In the genomic region with DNA sequence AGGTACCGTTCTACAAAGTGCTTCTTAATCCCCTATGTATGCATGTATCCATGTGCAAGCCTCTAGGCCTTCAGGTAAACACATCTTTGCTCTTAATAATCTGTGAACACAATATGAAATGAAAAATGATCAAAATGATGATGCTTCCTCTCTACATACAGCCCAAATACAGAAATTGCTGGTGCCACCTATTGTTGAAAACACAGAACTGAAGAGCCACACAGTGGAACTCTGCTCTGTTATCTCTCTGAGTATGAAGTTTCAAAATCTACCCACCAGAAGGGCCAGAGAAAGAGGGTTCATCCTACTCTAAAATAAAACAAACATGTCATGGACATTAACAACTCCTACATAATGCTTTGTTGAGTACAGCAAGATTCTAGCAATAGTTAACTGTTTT, we compare ENCODE assay signal across 8 cellular contexts.
A peak's percentile ranks its signal among the peaks of the same experiment; 100 is the strongest.
DNase-seq lines count a peak whose midpoint lies in the region; ATAC-seq, FAIRE-seq and TF ChIP-seq lines count a peak whose summit lies in the region.

No MANE protein-coding gene starts in this region.

- DNase-seq in Caki2 (ENCODE audit: low read depth) (peak; percentile 34), GM12878 (ENCODE audit: low read depth, low spot score) (no peak), lung (ENCODE audit: low spot score) (no peak), NCI-H187 treated with DMSO at 0.1 percent for 48 hours (lab: John Stamatoyannopoulos, UW) (no peak)
- no peak for DNase-seq in activated CD4-positive, alpha-beta T cell treated with anti-CD3 and anti-CD28 coated beads for 1 hour
- DNase-seq in stimulated activated CD8-positive, alpha-beta memory T cell treated with anti-CD3 and anti-CD28 coated beads, Interleukin-4, amount 100 ng/mL, for 48 hours = no peak

- no peak overlapping the region for H3K4me2 ChIP-seq in GM12878 (ENCODE audit: control insufficient read depth, insufficient read depth)

- peaks cover 0 to 2% of the 10 kb centered on the region in 2 experiments; a peak in 1 of 4 replicates for H3K27me3 ChIP-seq in GM12878 (replicated peaks in 1 of 2; ENCODE audit: control insufficient read depth in 2 of 2, insufficient read depth in 2 of 2, low read length in 1 of 2)
- H3K27me3 ChIP-seq in lung (ENCODE audit: control insufficient read depth, insufficient read depth) = no peaks in the 10 kb centered on the region

- TF ChIP-seq POLR2A in GM12878 (IDR thresholded peaks at IDR 0.05; ENCODE audit: low read depth, low read length) = no peak

- BruUV-seq in GM12878 (replicated peaks; lab: Mats Ljungman, UMichigan) = no TSS peak

- no peak for TF ChIP-seq EP300 in GM12878 (IDR thresholded peaks at IDR 0.05; ENCODE audit: borderline replicate concordance in 1 of 2, control insufficient read depth in 1 of 2, low read depth in 2 of 2, low read length in 2 of 2)

- RAD21 ChIA-PET in GM12878 (lab: Charles Lee; ENCODE audit: unreplicated experiment) = no interaction called here

- intact Hi-C loops in GM12878 (cut with micrococcal nuclease; ENCODE audit: unreplicated experiment) = loop anchor here (2.0 to 5.0 kb wide), 2 partner anchors 151 to 496 kb away; no protein-coding TSS in a partner anchor

- H3K9me3 ChIP-seq in HEK293 (ENCODE audit: control insufficient read depth, insufficient read depth, low read depth, low read length) (no peaks in the 10 kb centered on the region), GM12878 (replicated peaks; ENCODE audit: control insufficient read depth, insufficient read depth, low read length) (no peaks in the 10 kb centered on the region), lung (ENCODE audit: control insufficient read depth in 2 of 2, insufficient read depth in 1 of 2, low read length in 1 of 2) (no peaks in the 10 kb centered on the region)

- no peak for FAIRE-seq in GM12878 (lab: Jason Lieb, UNC)

- TF ChIP-seq CTCF in HEK293 (tag by site-specific recombination; IDR thresholded peaks at IDR 0.05) (no peak), GM12878 (IDR thresholded peaks at IDR 0.05 in 2 of 3, conservative IDR thresholded peaks at IDR 0.05 in 1 of 3; ENCODE audit: control insufficient read depth in 2 of 3, extremely low read depth in 1 of 3, insufficient read depth in 1 of 3, low read depth in 3 of 3, low read length in 3 of 3) (peak; percentile 38 to 48 (median 43); a peak in 5 of 6 replicates), lung (IDR thresholded peaks at IDR 0.05; ENCODE audit: control extremely low read depth, extremely low read depth) (peak; percentile 2)

- SMC1A ChIA-PET in GM12878 (lab: Charles Lee; ENCODE audit: uncharacterized antibody, unreplicated experiment) = interaction anchor here (0.8 to 1.2 kb wide), 2 partner anchors 9 to 701 kb away, joined by 3 to 4 read pairs; no protein-coding TSS in a partner anchor

- H2AFZ ChIP-seq in GM12878 (ENCODE audit: control insufficient read depth, low read depth, low read length) = no peak overlapping the region

- ATAC-seq in GM12878 = peak; percentile 84
- ATAC-seq in lung (ENCODE audit: insufficient read depth, low FRiP score) = peak; percentile 54
- no peak for ATAC-seq in HG02938 (IDR thresholded peaks at IDR 0.05; ENCODE audit: unreplicated experiment)

- CTCF ChIA-PET in HEK293 (lab: Yijun Ruan, JAX) = interaction anchor here (0.6 to 2.3 kb wide), 15 partner anchors 9 to 1751 kb away, joined by 3 to 11 read pairs (median 3); no protein-coding TSS in a partner anchor
- CTCF ChIA-PET in GM12878 (lab: Yijun Ruan, JAX) = interaction anchor here (0.6 to 5.9 kb wide), 10 partner anchors 18 to 760 kb away, joined by 3 to 28 read pairs (median 3); no protein-coding TSS in a partner anchor

- H3K27ac ChIP-seq in HEK293 (ENCODE audit: extremely low read depth, low read depth, low read length) (no peak overlapping the region), GM12878 (ENCODE audit: control insufficient read depth, insufficient read depth) (no peak overlapping the region), lung (ENCODE audit: low read depth in 1 of 2, low read length in 1 of 2) (no peak overlapping the region)

- H3K9ac ChIP-seq in GM12878 (ENCODE audit: control insufficient read depth, insufficient read depth, low read length) = no peak overlapping the region

- peak; percentile 46; the same call in 1 of the 2 replicates for TF ChIP-seq RAD21 in GM12878 (IDR thresholded peaks at IDR 0.05; ENCODE audit: insufficient read depth, low read depth, low read length)

- no peaks in the 10 kb centered on the region for H3K79me2 ChIP-seq in GM12878 (ENCODE audit: control insufficient read depth, insufficient read depth, low read length)

- H3K4me1 ChIP-seq in HEK293 (ENCODE audit: control insufficient read depth, insufficient read depth, low read length) (no peaks in the 10 kb centered on the region), GM12878 (ENCODE audit: control insufficient read depth, insufficient read depth, low read length) (no peaks in the 10 kb centered on the region), lung (ENCODE audit: control insufficient read depth in 2 of 2, insufficient read depth in 2 of 2, low read length in 2 of 2) (no peaks in the 10 kb centered on the region)

- POLR2A ChIA-PET in HEK293 (lab: Yijun Ruan, JAX) = no interaction called here
- POLR2A ChIA-PET in GM12878 (lab: Charles Lee) = no interaction called here

- 93% methylated on average over 1 of the region's 1 CpG for WGBS in GM12878 (ENCODE audit: insufficient coverage, insufficient replicate concordance, low lambda C conversion rate, missing lambda C conversion rate)
- WGBS in lung, 2 donors = 94 to 95% methylated on average over 1 of the region's 1 CpG

- H3K4me3 ChIP-seq in HEK293 (ENCODE audit: low read depth, low read length) (no peak overlapping the region), GM12878 (no peak overlapping the region), lung (no peak overlapping the region)

- H4K20me1 ChIP-seq in GM12878 (ENCODE audit: control insufficient read depth, insufficient read depth) = no peaks in the 10 kb centered on the region

- in situ Hi-C loops in Caki2 (cut with HindIII; ENCODE audit: low pct_unique_long_range_greater_than_20kb, low sequenced_read_pairs) (no loop called here), GM12878 (cut with MboI) (no loop called here)

- H3K36me3 ChIP-seq in HEK293 (ENCODE audit: control insufficient read depth in 2 of 2, insufficient read depth in 1 of 2, low read length in 2 of 2) = no peaks in the 10 kb centered on the region
- H3K36me3 ChIP-seq in GM12878 (ENCODE audit: control insufficient read depth in 2 of 2, insufficient read depth in 2 of 2, low read length in 1 of 2) = no peaks in the 10 kb centered on the region
- H3K36me3 ChIP-seq in lung (ENCODE audit: control insufficient read depth in 2 of 2, insufficient read depth in 2 of 2, low read length in 2 of 2) = no peaks in the 10 kb centered on the region

TF ChIP-seq in HEK293, 187 proteins besides CTCF, POLR2A, EP300 and RAD21:
- TF ChIP-seq ZFHX2 (tag by site-specific recombination; conservative IDR thresholded peaks at IDR 0.05) (peak; percentile 32; the same call in 1 of the 2 replicates), ZSCAN16 (tag by site-specific recombination; IDR thresholded peaks at IDR 0.05) (no peak), ZNF654 (tag by site-specific recombination; IDR thresholded peaks at IDR 0.05; ENCODE audit: low read depth) (peak; percentile 36), EGR2 (tag by site-specific recombination; IDR thresholded peaks at IDR 0.05; ENCODE audit: low read depth) (peak; percentile 58)
TF ChIP-seq in HEK293: peak in this region for 3.

TF ChIP-seq in GM12878, 131 proteins besides CTCF, POLR2A, EP300 and RAD21:
- no peak for TF ChIP-seq CBFB (IDR thresholded peaks at IDR 0.05; ENCODE audit: low read depth)
- TF ChIP-seq SMC3 (IDR thresholded peaks at IDR 0.05; ENCODE audit: borderline replicate concordance, low read length) = peak; percentile 13; the same call in 1 of the 2 replicates
